ENCODE assay signal across 13 cellular contexts in genomic region chr12:108645686-108646596, GRCh38. TPM values are rescaled to one million over a fixed set of nuclear protein-coding genes. Genes with fewer than 3 reads are reported as not detected.
A peak's percentile ranks its signal among the peaks of the same experiment; 100 is the strongest.
DNase-seq lines count a peak whose midpoint lies in the region; ATAC-seq and TF ChIP-seq lines count a peak whose summit lies in the region.
"Had no signal": no experiment of that assay in that cellular context is flagged by ENCODE, and none has a peak within 500 bp of the region (broad histone marks: within the 10 kb centered on the region; RNA-seq: fewer than 3 reads in every experiment).

No MANE protein-coding gene starts in this region.

- H3K36me3 ChIP-seq in left ventricle myocardium inferior (peaks cover 65% of the 10 kb centered on the region), uterus (no peaks in the 10 kb centered on the region)

- H3K4me1 ChIP-seq in left ventricle myocardium inferior (peaks cover 89% of the 10 kb centered on the region), uterus (peaks cover 5 to 6% of the 10 kb centered on the region in 2 donors)

- peaks cover 5 to 19% of the 10 kb centered on the region in 2 donors for H3K36me3 Mint-ChIP-seq in activated naive CD4-positive, alpha-beta T cell treated with anti-CD3 and anti-CD28 coated beads, Interleukin-2, amount 50 U/mL, for 72 hours

- H3K9me3 Mint-ChIP-seq in activated naive CD4-positive, alpha-beta T cell treated with anti-CD3 and anti-CD28 coated beads, Interleukin-2, amount 50 U/mL, for 72 hours = no peaks in the 10 kb centered on the region

- TF ChIP-seq CTCF in left ventricle myocardium inferior (IDR thresholded peaks at IDR 0.05; ENCODE audit: borderline replicate concordance) = no peak
- no peak for TF ChIP-seq CTCF in uterus (IDR thresholded peaks at IDR 0.05)

- peak overlapping the region; percentile 55 for H3K27ac ChIP-seq in left ventricle myocardium inferior (replicated peaks)
- H3K27ac ChIP-seq in uterus = peak overlapping the region; percentile 17 to 68

- intact Hi-C loops in left ventricle myocardium inferior (cut with micrococcal nuclease) = no loop called here
- intact Hi-C loops in left cardiac atrium (cut with DNase I) = no loop called here
- intact Hi-C loops in uterus (cut with DNase I; ENCODE audit: low total_unique reads) = no loop called here

- H3K4me3 ChIP-seq in left ventricle myocardium inferior = no peak overlapping the region
- no peak overlapping the region for H3K4me3 ChIP-seq in uterus

- H3K27ac Mint-ChIP-seq in activated naive CD4-positive, alpha-beta T cell treated with anti-CD3 and anti-CD28 coated beads, Interleukin-2, amount 50 U/mL, for 72 hours = peak overlapping the region; percentile 79 to 83

- ATAC-seq in left cardiac atrium = no peak
- ATAC-seq in activated naive CD4-positive, alpha-beta T cell treated with anti-CD3 and anti-CD28 coated beads, Interleukin-2, amount 50 U/mL, for 72 hours = peak; percentile 22 to 33

- TF ChIP-seq POLR2A in uterus (IDR thresholded peaks at IDR 0.05) = no peak

- H3K9me3 ChIP-seq in left ventricle myocardium inferior (replicated peaks) = no peaks in the 10 kb centered on the region
- no peaks in the 10 kb centered on the region for H3K9me3 ChIP-seq in uterus

- no peaks in the 10 kb centered on the region for H3K27me3 ChIP-seq in left ventricle myocardium inferior (ENCODE audit: low read depth)
- H3K27me3 ChIP-seq in uterus = no peaks in the 10 kb centered on the region

- DNase-seq in left ventricle myocardium inferior (no peak), left cardiac atrium (no peak), medulla oblongata (ENCODE audit: extremely low spot score) (peak; percentile 33), uterus (no peak), mucosa of gallbladder (ENCODE audit: low spot score) (no peak), NCI-H526 (lab: John Stamatoyannopoulos, UW) (no peak)
- DNase-seq in activated naive CD4-positive, alpha-beta T cell treated with anti-CD3 and anti-CD28 coated beads, Interleukin-2, amount 50 U/mL, for 72 hours (ENCODE audit: low spot score in 2 of 2) = no peak
- DNase-seq in stimulated activated CD4-positive, alpha-beta T cell treated with anti-CD3 and anti-CD28 coated beads, Interleukin-4, amount 100 ng/mL, for 1 hour = no peak
- DNase-seq: activated CD4-positive, CD25-positive, alpha-beta regulatory T cell treated with anti-CD3 and anti-CD28 coated beads, Interleukin-2, amount 50 U/mL, for 72 hours; anterior cingulate cortex; C1 segment of cervical spinal cord; H7; NCI-H2227 treated with DMSO at 0.1 percent for 48 hours had no signal

RNA-seq across cellular contexts. Expression of gene SELPLG, which starts 12.2 kb away (rescaled TPM):
- 3.4 TPM for total RNA-seq in left ventricle myocardium inferior
- 10 to 100 TPM in 1 of 2 donors, 1 to 10 TPM in 1; 4.5 to 12.5 TPM for total RNA-seq in left cardiac atrium
- total RNA-seq in activated naive CD4-positive, alpha-beta T cell treated with anti-CD3 and anti-CD28 coated beads, Interleukin-2, amount 50 U/mL, for 72 hours = 10 to 100 TPM; 30.0 to 35.9 TPM
- total RNA-seq in uterus = 1 to 10 TPM; 1.5 to 6.5 (median 2.9) TPM
- 22.4 TPM for total RNA-seq in mucosa of gallbladder

RNA-seq across cellular contexts. Expression of gene TMEM119, which starts 48.1 kb away (rescaled TPM):
- total RNA-seq in left ventricle myocardium inferior = 1.3 TPM
- 1 to 10 TPM; 3.0 to 4.3 TPM for total RNA-seq in left cardiac atrium
- under 1 TPM in 1 of 2 donors, not detected in 1; 0.09 TPM for total RNA-seq in activated naive CD4-positive, alpha-beta T cell treated with anti-CD3 and anti-CD28 coated beads, Interleukin-2, amount 50 U/mL, for 72 hours
- 100 to 1,000 TPM in 1 of 4 donors, 10 to 100 TPM in 2, 1 to 10 TPM in 1; 9.1 to 102 (median 12.4) TPM for total RNA-seq in uterus
- 10.6 TPM for total RNA-seq in mucosa of gallbladder

Comparison
In these comparisons a context has a peak if more than half of its experiments do, and no peak if none do; other contexts are left out.
1. ATAC-seq: peak in activated naive CD4-positive, alpha-beta T cell treated with anti-CD3 and anti-CD28 coated beads, Interleukin-2, amount 50 U/mL, for 72 hours (2 of 2); none in left cardiac atrium (0 of 2).